Comparison of ENCODE assay signal across 12 cellular contexts in genomic region chr19:33405491-33406461, GRCh38. TPM values are rescaled to one million over a fixed set of nuclear protein-coding genes. Genes with fewer than 3 reads are reported as not detected.
DNase-seq lines count a peak whose midpoint lies in the region; ATAC-seq and TF ChIP-seq lines count a peak whose summit lies in the region.
"Had no signal": no experiment of that assay in that cellular context is flagged by ENCODE, and none has a peak within 500 bp of the region (broad histone marks: within the 10 kb centered on the region; RNA-seq: fewer than 3 reads in every experiment).

No MANE protein-coding gene starts in this region.

- H3K9me3 ChIP-seq in NT2/D1 (ENCODE audit: insufficient read depth, low read length) (no peaks in the 10 kb centered on the region), WERI-Rb-1 (ENCODE audit: severe bottlenecking) (no peaks in the 10 kb centered on the region)
- H3K9me3 ChIP-seq: SJSA1 had no signal

- no peaks in the 10 kb centered on the region for H3K27me3 Mint-ChIP-seq in stimulated activated naive CD8-positive, alpha-beta T cell treated with anti-CD3 and anti-CD28 coated beads, Interleukin-15, amount 100 ng/mL, for 72 hours

- no peaks in the 10 kb centered on the region for H3K9me3 Mint-ChIP-seq in stimulated activated naive CD8-positive, alpha-beta T cell treated with anti-CD3 and anti-CD28 coated beads, Interleukin-15, amount 100 ng/mL, for 72 hours
- H3K9me3 Mint-ChIP-seq: activated T-cell treated with anti-CD3 and anti-CD28 coated beads, Interleukin-2, amount 50 U/mL, for 4 hours; endodermal cell had no signal

- ATAC-seq in sciatic nerve, result peak; percentile 27
- no peak for ATAC-seq in stimulated activated naive CD8-positive, alpha-beta T cell treated with anti-CD3 and anti-CD28 coated beads, Interleukin-15, amount 100 ng/mL, for 72 hours

- no peaks in the 10 kb centered on the region for H3K4me1 Mint-ChIP-seq in stimulated activated naive CD8-positive, alpha-beta T cell treated with anti-CD3 and anti-CD28 coated beads, Interleukin-15, amount 100 ng/mL, for 72 hours

- H3K27ac ChIP-seq in layer of hippocampus (ENCODE audit: low read depth, low read length) (peak overlapping the region; percentile 48), WERI-Rb-1 (no peak overlapping the region; the same call in 1 of the 2 replicates)
- H3K27ac ChIP-seq: SJSA1 had no signal

- H3K4me1 ChIP-seq in NT2/D1 (ENCODE audit: insufficient read depth, insufficient read length), result peaks cover 9% of the 10 kb centered on the region

- H3K9ac ChIP-seq in NT2/D1 (ENCODE audit: insufficient read length, low read depth), result peak overlapping the region; percentile 36

- DNase-seq in C1 segment of cervical spinal cord (lab: John Stamatoyannopoulos, UW) (peak in 8 of 14 donors; percentile 4 to 78 (median 52)), NT2/D1 (ENCODE audit: low read depth, low spot score) (no peak), sciatic nerve (ENCODE audit: low spot score) (peak; percentile 60), WERI-Rb-1 (no peak), iPS-NIHi11 (ENCODE audit: low spot score) (no peak), retina (no peak)
- no peak for DNase-seq in stimulated activated naive CD8-positive, alpha-beta T cell treated with anti-CD3 and anti-CD28 coated beads, Interleukin-15, amount 100 ng/mL, for 72 hours
- DNase-seq: NCI-H446 treated with DMSO at 0.1 percent for 48 hours had no signal

- intact Hi-C loops in sciatic nerve (cut with DNase I), result loop anchor here (5.0 to 10.0 kb wide), 2 partner anchors 101 to 168 kb away; partner anchors contain the start of gene CEBPA

- H3K27ac Mint-ChIP-seq in stimulated activated naive CD8-positive, alpha-beta T cell treated with anti-CD3 and anti-CD28 coated beads, Interleukin-15, amount 100 ng/mL, for 72 hours, result peak overlapping the region in 1 of 2 donors; percentile 74
- H3K27ac Mint-ChIP-seq: endodermal cell had no signal

- no peaks in the 10 kb centered on the region for H3K27me3 ChIP-seq in NT2/D1 (ENCODE audit: insufficient read depth, insufficient read length)
- no peaks in the 10 kb centered on the region for H3K27me3 ChIP-seq in layer of hippocampus (ENCODE audit: control insufficient read depth, insufficient read depth, low read length)
- no peaks in the 10 kb centered on the region for H3K27me3 ChIP-seq in WERI-Rb-1 (ENCODE audit: insufficient read depth, low read depth, severe bottlenecking)
- H3K27me3 ChIP-seq: SJSA1 had no signal

- H3K4me3 Mint-ChIP-seq in stimulated activated naive CD8-positive, alpha-beta T cell treated with anti-CD3 and anti-CD28 coated beads, Interleukin-15, amount 100 ng/mL, for 72 hours, result no peak overlapping the region
- H3K4me3 Mint-ChIP-seq: activated T-cell treated with anti-CD3 and anti-CD28 coated beads, Interleukin-2, amount 50 U/mL, for 4 hours; endodermal cell had no signal

- no peak for TF ChIP-seq CTCF in WERI-Rb-1 (IDR thresholded peaks at IDR 0.05; ENCODE audit: low read depth, low read length)

- H3K4me3 ChIP-seq in NT2/D1 (ENCODE audit: insufficient read length, low read depth), result no peak overlapping the region
- H3K4me3 ChIP-seq in WERI-Rb-1 (ENCODE audit: low read depth, low read length), result no peak overlapping the region
- H3K4me3 ChIP-seq: SJSA1 had no signal

- H3K36me3 ChIP-seq in NT2/D1 (ENCODE audit: insufficient read depth, insufficient read length, low read length) (peaks cover 8% of the 10 kb centered on the region), WERI-Rb-1 (peaks cover 3% of the 10 kb centered on the region)

RNA-seq across cellular contexts. Expression of gene CEBPG, which starts 32.3 kb away (rescaled TPM):
- 21.2 TPM for total RNA-seq in sciatic nerve

Comparison
In these comparisons a context has a peak if more than half of its experiments do, and no peak if none do; other contexts are left out.
1. DNase-seq: peak in C1 segment of cervical spinal cord (8 of 14) and sciatic nerve (single experiment); none in NT2/D1 (single experiment), stimulated activated naive CD8-positive, alpha-beta T cell treated with anti-CD3 and anti-CD28 coated beads, Interleukin-15, amount 100 ng/mL, for 72 hours (0 of 2), WERI-Rb-1 (single experiment), iPS-NIHi11 (single experiment) and retina (single experiment).